24 cellular contexts compared by ENCODE assay signal in the genomic region with DNA sequence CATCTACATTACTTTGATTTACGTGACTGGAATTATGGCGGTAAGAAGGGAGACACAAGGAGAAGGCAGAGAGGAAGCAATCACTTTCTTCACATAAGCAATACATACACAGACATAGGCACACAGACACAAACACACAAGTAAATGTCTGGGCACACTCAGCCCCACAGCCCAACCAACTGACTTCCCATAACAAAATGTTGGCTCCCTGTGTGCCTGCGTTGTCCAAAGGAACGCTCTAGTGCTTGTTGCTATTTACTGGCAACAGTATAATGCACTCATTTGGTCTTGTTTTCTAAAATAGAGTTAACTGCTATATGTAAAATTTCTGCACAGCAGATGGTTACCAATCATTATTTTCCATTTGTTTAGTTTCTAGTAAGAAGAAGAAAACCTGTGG. TPM values are rescaled to one million over a fixed set of nuclear protein-coding genes. Genes with fewer than 3 reads are reported as not detected.
DNase-seq lines count a peak whose midpoint lies in the region; ATAC-seq and TF ChIP-seq lines count a peak whose summit lies in the region.
"Had no signal": no experiment of that assay in that cellular context is flagged by ENCODE, and none has a peak within 500 bp of the region (broad histone marks: within the 10 kb centered on the region; RNA-seq: fewer than 3 reads in every experiment).

No MANE protein-coding gene starts in this region.

- H3K4me1 Mint-ChIP-seq in chondrocyte (ENCODE audit: low read depth): peaks cover 35% of the 10 kb centered on the region
- H3K4me1 Mint-ChIP-seq: CD4-positive, alpha-beta memory T cell had no signal

- no peak overlapping the region for H3K18ac ChIP-seq in trophoblast cell (ENCODE audit: low read length)

- H3K27me3 ChIP-seq in trophoblast cell (ENCODE audit: insufficient read depth, low read length): no peaks in the 10 kb centered on the region
- H3K27me3 ChIP-seq: BLaER1 treated with 17β-estradiol and CSF1 and Interleukin-3, amounts not matched to agents 10 nM and 100 nM had no signal

- no peak overlapping the region for H2BK12ac ChIP-seq in trophoblast cell (ENCODE audit: low read length)

- no peaks in the 10 kb centered on the region for H3K79me2 ChIP-seq in trophoblast cell (ENCODE audit: control insufficient read depth, insufficient read depth, low read length, poor library complexity)

- H2BK120ac ChIP-seq in trophoblast cell (ENCODE audit: insufficient read depth, low read length, poor library complexity): no peak overlapping the region

- H3K9ac ChIP-seq in trophoblast cell (ENCODE audit: low read length): no peak overlapping the region
- H3K9ac ChIP-seq: BLaER1 treated with 17β-estradiol and CSF1 and Interleukin-3, amounts not matched to agents 10 nM and 100 nM had no signal

- no peaks in the 10 kb centered on the region for H3K79me1 ChIP-seq in trophoblast cell (ENCODE audit: low read length)

- no peak overlapping the region for H2AK5ac ChIP-seq in trophoblast cell (ENCODE audit: low read length)

- no peak overlapping the region for H3K23ac ChIP-seq in trophoblast cell (ENCODE audit: low read length)

- ATAC-seq in Right ventricle myocardium superior (ENCODE audit: poor library complexity): peak; percentile 55
- no peak for ATAC-seq in left cardiac atrium
- peak; percentile 51 for ATAC-seq in left ventricle myocardium superior
- ATAC-seq: Panc1 had no signal

- H3K27ac ChIP-seq in trophoblast cell (ENCODE audit: low read depth, low read length): no peak overlapping the region
- H3K27ac ChIP-seq: BLaER1 treated with 17β-estradiol and CSF1 and Interleukin-3, amounts not matched to agents 10 nM and 100 nM had no signal

- no peak for DNase-seq in Right ventricle myocardium superior
- no peak for DNase-seq in left cardiac atrium
- no peak for DNase-seq in chondrocyte (ENCODE audit: low spot score)
- no peak for DNase-seq in left ventricle myocardium superior
- DNase-seq in trophoblast cell: no peak
- no peak for DNase-seq in activated effector memory CD4-positive, alpha-beta T cell treated with anti-CD3 and anti-CD28 coated beads, Interleukin-2, amount 50 U/mL, for 16 hours
- DNase-seq in stimulated activated naive CD4-positive, alpha-beta T cell (lab: John Stamatoyannopoulos, UW): no peak
- DNase-seq in activated CD4-positive, CD25-positive, alpha-beta regulatory T cell (lab: John Stamatoyannopoulos, UW): no peak
- DNase-seq: 8988T; Caco-2; CD4-positive, alpha-beta memory T cell; DMS 273 treated with DMSO at 0.1 percent for 48 hours; DMS79 treated with DMSO at 0.1 percent for 48 hours; HCEC 1CT; KG1; NCI-H1092 treated with DMSO at 0.1 percent for 48 hours; NCI-H1436 treated with DMSO at 0.1 percent for 48 hours; NCI-H2029 treated with DMSO at 0.1 percent for 48 hours; NCI-H226; NCI-H524; NCI-H774; NK-92 treated with Interleukin-12 subunit alpha and Interleukin-12 subunit beta, amount 100 ng/mL, for 24 hours had no signal

- H3K27ac Mint-ChIP-seq in chondrocyte (ENCODE audit: unreplicated experiment): peak overlapping the region; percentile 17
- H3K27ac Mint-ChIP-seq: CD4-positive, alpha-beta memory T cell had no signal

- WGBS in trophoblast cell (ENCODE audit: extremely low coverage, insufficient coverage, insufficient read length): no CpG with 5 or more reads among the region's 4 CpGs

- no peaks in the 10 kb centered on the region for H3K27me3 Mint-ChIP-seq in chondrocyte (ENCODE audit: low read depth)
- H3K27me3 Mint-ChIP-seq: CD4-positive, alpha-beta memory T cell had no signal

- no peak overlapping the region for H4K8ac ChIP-seq in trophoblast cell (ENCODE audit: low read depth, low read length)

- no peak overlapping the region for H3K4me3 ChIP-seq in trophoblast cell (ENCODE audit: low read depth, low read length)
- H3K4me3 ChIP-seq: BLaER1 treated with 17β-estradiol and CSF1 and Interleukin-3, amounts not matched to agents 10 nM and 100 nM had no signal

- H3K36me3 Mint-ChIP-seq in chondrocyte (ENCODE audit: low read depth): no peaks in the 10 kb centered on the region
- H3K36me3 Mint-ChIP-seq: CD4-positive, alpha-beta memory T cell had no signal

- intact Hi-C loops in Right ventricle myocardium superior (cut with DNase I) (no loop called here), left cardiac atrium (cut with DNase I) (no loop called here), left ventricle myocardium superior (cut with micrococcal nuclease) (no loop called here)

- no peak overlapping the region for H3K4ac ChIP-seq in trophoblast cell (ENCODE audit: low read depth, low read length)

- H3K14ac ChIP-seq in trophoblast cell (ENCODE audit: low read length): peak overlapping the region; percentile 61

- H2AFZ ChIP-seq in trophoblast cell (ENCODE audit: insufficient read depth, low read length, poor library complexity): no peak overlapping the region

- no peak for TF ChIP-seq CTCF in chondrocyte (IDR thresholded peaks at IDR 0.05)

- no peak overlapping the region for H4K91ac ChIP-seq in trophoblast cell (ENCODE audit: low read depth, low read length)

- no peaks in the 10 kb centered on the region for H3K9me3 ChIP-seq in trophoblast cell (ENCODE audit: insufficient read depth, low read depth, low read length)
- H3K9me3 ChIP-seq: BLaER1 treated with 17β-estradiol and CSF1 and Interleukin-3, amounts not matched to agents 10 nM and 100 nM; Caco-2 had no signal

- H3K4me1 ChIP-seq in trophoblast cell (ENCODE audit: control insufficient read depth in 1 of 2, insufficient read depth in 2 of 2, low read length in 2 of 2): peaks cover 5 to 6% of the 10 kb centered on the region in 2 experiments
- H3K4me1 ChIP-seq: BLaER1 treated with 17β-estradiol and CSF1 and Interleukin-3, amounts not matched to agents 10 nM and 100 nM had no signal

- no peak overlapping the region for H2BK5ac ChIP-seq in trophoblast cell (ENCODE audit: low read depth, low read length, poor library complexity)

- no peak overlapping the region for H3K4me2 ChIP-seq in trophoblast cell (ENCODE audit: low read length)
- H3K4me2 ChIP-seq: BLaER1 treated with 17β-estradiol and CSF1 and Interleukin-3, amounts not matched to agents 10 nM and 100 nM had no signal

- no peaks in the 10 kb centered on the region for H3K9me3 Mint-ChIP-seq in chondrocyte (ENCODE audit: low read depth)

- no peaks in the 10 kb centered on the region for H3K36me3 ChIP-seq in trophoblast cell (ENCODE audit: control insufficient read depth in 1 of 2, insufficient read depth in 2 of 2, low read length in 2 of 2)
- H3K36me3 ChIP-seq: BLaER1 treated with 17β-estradiol and CSF1 and Interleukin-3, amounts not matched to agents 10 nM and 100 nM had no signal

- no peak overlapping the region for H3K4me3 Mint-ChIP-seq in chondrocyte (ENCODE audit: unreplicated experiment)
- H3K4me3 Mint-ChIP-seq: CD4-positive, alpha-beta memory T cell had no signal

- no peak overlapping the region for H4K12ac ChIP-seq in trophoblast cell (ENCODE audit: low read depth, low read length)

RNA-seq across cellular contexts. Expression of a gene that starts 16.5 kb away (rescaled TPM):
- 13.5 TPM for total RNA-seq in Right ventricle myocardium superior
- 10 to 100 TPM in 1 of 2 donors, 1 to 10 TPM in 1; 7.3 to 13.2 TPM for total RNA-seq in left cardiac atrium
- total RNA-seq in chondrocyte: 11.8 to 23.4 TPM (median 12.1 TPM) in 3 replicates
- 16.6 TPM for total RNA-seq in left ventricle myocardium superior
- 29.2 and 29.8 TPM in 2 replicates for polyA plus RNA-seq in trophoblast cell (2013)
- total RNA-seq: Caco-2; CD4-positive, alpha-beta memory T cell had no signal
- polyA plus RNA-seq: CD4-positive, alpha-beta memory T cell had no signal

Comparison
In these comparisons a context has a peak if more than half of its experiments do, and no peak if none do; other contexts are left out.
1. ATAC-seq: peak in Right ventricle myocardium superior (single experiment) and left ventricle myocardium superior (single experiment); none in left cardiac atrium (0 of 2).